ENCODE assay signal across 7 cellular contexts in genomic region chrX:48224196-48224595, GRCh38. TPM values are rescaled to one million over a fixed set of nuclear protein-coding genes. Genes with fewer than 3 reads are reported as not detected.
"Had no signal": no experiment of that assay in that cellular context is flagged by ENCODE, and none has a peak within 500 bp of the region (broad histone marks: within the 10 kb centered on the region; RNA-seq: fewer than 3 reads in every experiment).

No MANE protein-coding gene starts in this region.

RNA-seq across cellular contexts. Expression of gene SSX5, which starts 27.6 kb away (rescaled TPM):
- total RNA-seq: GM23248, GM23338, H1, H4, H7, H9, HFFc6 had no signal
- polyA plus RNA-seq: GM23248, GM23338, H1 had no signal

RNA-seq across cellular contexts. Expression of gene SSX1, which starts 31.0 kb away (rescaled TPM):
- total RNA-seq: GM23248, GM23338, H1, H9, HFFc6 had no signal
- polyA plus RNA-seq: GM23248, GM23338 had no signal
